1 cellular context compared by ENCODE assay signal in genomic region chr12:71562681-71563595, GRCh38.
A peak's percentile ranks its signal among the peaks of the same experiment; 100 is the strongest.
TF ChIP-seq lines count a peak whose summit lies in the region.

No MANE protein-coding gene starts in this region.

TF ChIP-seq in SK-N-SH treated with all-trans-retinoic acid at 6 μM for 48 hours, 23 proteins besides CTCF, POLR2A, EP300 and RAD21 (continued from another document):
- TF ChIP-seq PATZ1 (CRISPR knock-in tag; IDR thresholded peaks at IDR 0.05; ENCODE audit: borderline replicate concordance) (no peak; the same call in 1 of the 2 replicates), SNAI2 (CRISPR knock-in tag; IDR thresholded peaks at IDR 0.05) (peak; percentile 53; the same call in 1 of the 2 replicates), RARB (CRISPR knock-in tag; IDR thresholded peaks at IDR 0.05) (0 out of 2 replicates have a peak, but pooled peaks have one; percentile 25), ESRRG (CRISPR knock-in tag; IDR thresholded peaks at IDR 0.05) (peak; percentile 87; the same call in 1 of the 2 replicates), BACH2 (CRISPR knock-in tag; IDR thresholded peaks at IDR 0.05; ENCODE audit: borderline replicate concordance) (no peak), ZNF8 (CRISPR knock-in tag; IDR thresholded peaks at IDR 0.05) (peak; percentile 44; the same call in 1 of the 2 replicates), TOX (CRISPR knock-in tag; IDR thresholded peaks at IDR 0.05; ENCODE audit: borderline replicate concordance) (peak; percentile 86), GLIS3 (CRISPR knock-in tag; IDR thresholded peaks at IDR 0.05) (0 out of 2 replicates have a peak, but pooled peaks have one; percentile 62)
